8 cellular contexts compared by ENCODE assay signal in the genomic region with DNA sequence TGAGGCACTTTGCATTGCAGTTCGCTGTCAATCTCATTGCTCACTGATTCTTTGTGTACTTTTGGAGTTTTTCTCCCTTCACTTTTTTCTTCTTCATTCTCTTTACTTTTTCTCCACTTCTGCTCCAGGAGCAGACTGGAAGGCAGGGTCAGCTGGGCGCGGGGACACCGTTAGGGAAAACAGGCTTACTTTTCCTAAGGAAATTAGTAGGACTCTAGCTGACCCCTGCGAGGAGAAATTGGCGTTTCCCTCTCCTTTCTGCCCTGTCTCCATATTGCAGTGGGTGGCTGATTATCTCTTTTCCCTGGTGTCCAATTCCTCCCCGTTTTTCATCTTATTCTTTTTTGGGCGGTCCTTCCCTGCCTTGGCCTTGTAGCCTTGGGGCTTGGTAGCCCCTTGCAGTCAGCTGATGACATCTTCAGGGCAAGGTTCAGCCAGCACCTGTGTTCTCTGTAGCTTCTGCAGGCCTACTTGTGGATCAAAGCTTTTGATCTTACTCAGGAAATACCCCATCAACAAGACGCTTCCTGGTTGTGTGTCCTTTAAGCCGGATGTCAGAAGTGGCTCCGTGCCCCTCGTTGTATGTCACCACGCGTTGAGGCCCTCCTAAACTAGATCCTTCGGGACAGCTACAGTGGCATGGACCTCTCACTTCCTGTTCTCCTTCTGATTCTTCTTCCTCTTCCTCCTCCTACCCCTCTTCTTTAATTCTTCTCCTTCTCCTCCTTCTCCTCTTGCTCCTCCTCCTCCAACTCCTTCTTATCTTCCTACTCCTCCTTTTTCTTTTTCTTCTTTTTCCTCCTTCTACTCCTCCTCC. TPM values are rescaled to one million over a fixed set of nuclear protein-coding genes. Genes with fewer than 3 reads are reported as not detected.
DNase-seq lines count a peak whose midpoint lies in the region; ATAC-seq and TF ChIP-seq lines count a peak whose summit lies in the region.

No MANE protein-coding gene starts in this region.

- no peaks in the 10 kb centered on the region for H3K36me3 ChIP-seq in urinary bladder (ENCODE audit: insufficient read depth)

- H3K4me1 ChIP-seq in urinary bladder (ENCODE audit: insufficient read depth) = no peaks in the 10 kb centered on the region

- H3K9me3 Mint-ChIP-seq in WTC11 = no peaks in the 10 kb centered on the region

- peaks cover 24% of the 10 kb centered on the region for H3K4me1 Mint-ChIP-seq in WTC11

- H3K4me3 Mint-ChIP-seq in WTC11 = no peak overlapping the region

- no peaks in the 10 kb centered on the region for H3K27me3 Mint-ChIP-seq in WTC11 (ENCODE audit: low read depth)

- H3K27ac ChIP-seq in layer of hippocampus (ENCODE audit: low read depth, low read length) (peak overlapping the region; percentile 80), urinary bladder (ENCODE audit: low read depth) (peak overlapping the region; percentile 56)

- no peak overlapping the region for H3K4me3 ChIP-seq in urinary bladder (ENCODE audit: low read depth, low read length)

- peak; percentile 4 for ATAC-seq in Right ventricle myocardium superior (ENCODE audit: poor library complexity)
- no peak for ATAC-seq in Right ventricle myocardium inferior
- ATAC-seq in WTC11 = no peak
- no peak for ATAC-seq in HG03439 (IDR thresholded peaks at IDR 0.05; ENCODE audit: unreplicated experiment)
- ATAC-seq in GM21515 (IDR thresholded peaks at IDR 0.05; ENCODE audit: unreplicated experiment) = no peak

- TF ChIP-seq CTCF in WTC11 (IDR thresholded peaks at IDR 0.05) = no peak

- POLR2A ChIA-PET in WTC11 (lab: Charles Lee) = no interaction called here

- DNase-seq in Right ventricle myocardium superior = no peak
- no peak for DNase-seq in Right ventricle myocardium inferior (ENCODE audit: missing footprints)
- DNase-seq in WTC11 (ENCODE audit: low spot score) = no peak
- DNase-seq in RKO (ENCODE audit: low spot score) = no peak

- H3K36me3 Mint-ChIP-seq in WTC11 = peaks cover 2% of the 10 kb centered on the region; the same call in 1 of the 2 replicates

- intact Hi-C loops in Right ventricle myocardium superior (cut with DNase I) (no loop called here), Right ventricle myocardium inferior (cut with DNase I) (no loop called here)

- H3K27me3 ChIP-seq in layer of hippocampus (ENCODE audit: control insufficient read depth, insufficient read depth, low read length) = no peaks in the 10 kb centered on the region

- H3K27ac Mint-ChIP-seq in WTC11 = peak overlapping the region; percentile 86

- CTCF ChIA-PET in WTC11 (lab: Charles Lee) = interaction anchor here (2.4 kb wide), 1 partner anchor 213 kb away, joined by 16 read pairs; no protein-coding TSS in a partner anchor

- 67% methylated on average over 15 of the region's 15 CpGs for WGBS in urinary bladder

TF ChIP-seq in WTC11, 78 proteins besides CTCF, POLR2A, EP300 and RAD21:
- TF ChIP-seq ZNF263 (CRISPR knock-in tag; IDR thresholded peaks at IDR 0.05; ENCODE audit: low read depth) (no peak), ZNF416 (CRISPR knock-in tag; IDR thresholded peaks at IDR 0.05) (no peak), OVOL2 (CRISPR knock-in tag; IDR thresholded peaks at IDR 0.05; ENCODE audit: borderline replicate concordance) (no peak), GTF2I (CRISPR knock-in tag; conservative IDR thresholded peaks at IDR 0.05) (no peak), GABPB1 (CRISPR knock-in tag; IDR thresholded peaks at IDR 0.05) (no peak)
- TF ChIP-seq, protein P1, sequence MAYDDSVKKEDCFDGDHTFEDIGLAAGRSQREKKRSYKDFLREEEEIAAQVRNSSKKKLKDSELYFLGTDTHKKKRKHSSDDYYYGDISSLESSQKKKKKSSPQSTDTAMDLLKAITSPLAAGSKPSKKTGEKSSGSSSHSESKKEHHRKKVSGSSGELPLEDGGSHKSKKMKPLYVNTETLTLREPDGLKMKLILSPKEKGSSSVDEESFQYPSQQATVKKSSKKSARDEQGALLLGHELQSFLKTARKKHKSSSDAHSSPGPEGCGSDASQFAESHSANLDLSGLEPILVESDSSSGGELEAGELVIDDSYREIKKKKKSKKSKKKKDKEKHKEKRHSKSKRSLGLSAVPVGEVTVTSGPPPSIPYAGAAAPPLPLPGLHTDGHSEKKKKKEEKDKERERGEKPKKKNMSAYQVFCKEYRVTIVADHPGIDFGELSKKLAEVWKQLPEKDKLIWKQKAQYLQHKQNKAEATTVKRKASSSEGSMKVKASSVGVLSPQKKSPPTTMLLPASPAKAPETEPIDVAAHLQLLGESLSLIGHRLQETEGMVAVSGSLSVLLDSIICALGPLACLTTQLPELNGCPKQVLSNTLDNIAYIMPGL (CRISPR knock-in tag; IDR thresholded peaks at IDR 0.05) = no peak
- TF ChIP-seq, protein P2, sequence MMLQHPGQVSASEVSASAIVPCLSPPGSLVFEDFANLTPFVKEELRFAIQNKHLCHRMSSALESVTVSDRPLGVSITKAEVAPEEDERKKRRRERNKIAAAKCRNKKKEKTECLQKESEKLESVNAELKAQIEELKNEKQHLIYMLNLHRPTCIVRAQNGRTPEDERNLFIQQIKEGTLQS (CRISPR knock-in tag; conservative IDR thresholded peaks at IDR 0.05) = no peak
- TF ChIP-seq, protein P3, sequence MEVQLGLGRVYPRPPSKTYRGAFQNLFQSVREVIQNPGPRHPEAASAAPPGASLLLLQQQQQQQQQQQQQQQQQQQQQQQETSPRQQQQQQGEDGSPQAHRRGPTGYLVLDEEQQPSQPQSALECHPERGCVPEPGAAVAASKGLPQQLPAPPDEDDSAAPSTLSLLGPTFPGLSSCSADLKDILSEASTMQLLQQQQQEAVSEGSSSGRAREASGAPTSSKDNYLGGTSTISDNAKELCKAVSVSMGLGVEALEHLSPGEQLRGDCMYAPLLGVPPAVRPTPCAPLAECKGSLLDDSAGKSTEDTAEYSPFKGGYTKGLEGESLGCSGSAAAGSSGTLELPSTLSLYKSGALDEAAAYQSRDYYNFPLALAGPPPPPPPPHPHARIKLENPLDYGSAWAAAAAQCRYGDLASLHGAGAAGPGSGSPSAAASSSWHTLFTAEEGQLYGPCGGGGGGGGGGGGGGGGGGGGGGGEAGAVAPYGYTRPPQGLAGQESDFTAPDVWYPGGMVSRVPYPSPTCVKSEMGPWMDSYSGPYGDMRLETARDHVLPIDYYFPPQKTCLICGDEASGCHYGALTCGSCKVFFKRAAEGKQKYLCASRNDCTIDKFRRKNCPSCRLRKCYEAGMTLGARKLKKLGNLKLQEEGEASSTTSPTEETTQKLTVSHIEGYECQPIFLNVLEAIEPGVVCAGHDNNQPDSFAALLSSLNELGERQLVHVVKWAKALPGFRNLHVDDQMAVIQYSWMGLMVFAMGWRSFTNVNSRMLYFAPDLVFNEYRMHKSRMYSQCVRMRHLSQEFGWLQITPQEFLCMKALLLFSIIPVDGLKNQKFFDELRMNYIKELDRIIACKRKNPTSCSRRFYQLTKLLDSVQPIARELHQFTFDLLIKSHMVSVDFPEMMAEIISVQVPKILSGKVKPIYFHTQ (CRISPR knock-in tag; IDR thresholded peaks at IDR 0.05) = no peak
- TF ChIP-seq, protein P4, sequence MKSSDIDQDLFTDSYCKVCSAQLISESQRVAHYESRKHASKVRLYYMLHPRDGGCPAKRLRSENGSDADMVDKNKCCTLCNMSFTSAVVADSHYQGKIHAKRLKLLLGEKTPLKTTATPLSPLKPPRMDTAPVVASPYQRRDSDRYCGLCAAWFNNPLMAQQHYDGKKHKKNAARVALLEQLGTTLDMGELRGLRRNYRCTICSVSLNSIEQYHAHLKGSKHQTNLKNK (CRISPR knock-in tag; IDR thresholded peaks at IDR 0.05) = no peak
- TF ChIP-seq, protein P5, sequence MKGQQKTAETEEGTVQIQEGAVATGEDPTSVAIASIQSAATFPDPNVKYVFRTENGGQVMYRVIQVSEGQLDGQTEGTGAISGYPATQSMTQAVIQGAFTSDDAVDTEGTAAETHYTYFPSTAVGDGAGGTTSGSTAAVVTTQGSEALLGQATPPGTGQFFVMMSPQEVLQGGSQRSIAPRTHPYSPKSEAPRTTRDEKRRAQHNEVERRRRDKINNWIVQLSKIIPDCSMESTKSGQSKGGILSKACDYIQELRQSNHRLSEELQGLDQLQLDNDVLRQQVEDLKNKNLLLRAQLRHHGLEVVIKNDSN (CRISPR knock-in tag; IDR thresholded peaks at IDR 0.05) = no peak
- TF ChIP-seq, protein P6, sequence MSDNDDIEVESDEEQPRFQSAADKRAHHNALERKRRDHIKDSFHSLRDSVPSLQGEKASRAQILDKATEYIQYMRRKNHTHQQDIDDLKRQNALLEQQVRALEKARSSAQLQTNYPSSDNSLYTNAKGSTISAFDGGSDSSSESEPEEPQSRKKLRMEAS (CRISPR knock-in tag; IDR thresholded peaks at IDR 0.05) = no peak
- TF ChIP-seq, protein P7, sequence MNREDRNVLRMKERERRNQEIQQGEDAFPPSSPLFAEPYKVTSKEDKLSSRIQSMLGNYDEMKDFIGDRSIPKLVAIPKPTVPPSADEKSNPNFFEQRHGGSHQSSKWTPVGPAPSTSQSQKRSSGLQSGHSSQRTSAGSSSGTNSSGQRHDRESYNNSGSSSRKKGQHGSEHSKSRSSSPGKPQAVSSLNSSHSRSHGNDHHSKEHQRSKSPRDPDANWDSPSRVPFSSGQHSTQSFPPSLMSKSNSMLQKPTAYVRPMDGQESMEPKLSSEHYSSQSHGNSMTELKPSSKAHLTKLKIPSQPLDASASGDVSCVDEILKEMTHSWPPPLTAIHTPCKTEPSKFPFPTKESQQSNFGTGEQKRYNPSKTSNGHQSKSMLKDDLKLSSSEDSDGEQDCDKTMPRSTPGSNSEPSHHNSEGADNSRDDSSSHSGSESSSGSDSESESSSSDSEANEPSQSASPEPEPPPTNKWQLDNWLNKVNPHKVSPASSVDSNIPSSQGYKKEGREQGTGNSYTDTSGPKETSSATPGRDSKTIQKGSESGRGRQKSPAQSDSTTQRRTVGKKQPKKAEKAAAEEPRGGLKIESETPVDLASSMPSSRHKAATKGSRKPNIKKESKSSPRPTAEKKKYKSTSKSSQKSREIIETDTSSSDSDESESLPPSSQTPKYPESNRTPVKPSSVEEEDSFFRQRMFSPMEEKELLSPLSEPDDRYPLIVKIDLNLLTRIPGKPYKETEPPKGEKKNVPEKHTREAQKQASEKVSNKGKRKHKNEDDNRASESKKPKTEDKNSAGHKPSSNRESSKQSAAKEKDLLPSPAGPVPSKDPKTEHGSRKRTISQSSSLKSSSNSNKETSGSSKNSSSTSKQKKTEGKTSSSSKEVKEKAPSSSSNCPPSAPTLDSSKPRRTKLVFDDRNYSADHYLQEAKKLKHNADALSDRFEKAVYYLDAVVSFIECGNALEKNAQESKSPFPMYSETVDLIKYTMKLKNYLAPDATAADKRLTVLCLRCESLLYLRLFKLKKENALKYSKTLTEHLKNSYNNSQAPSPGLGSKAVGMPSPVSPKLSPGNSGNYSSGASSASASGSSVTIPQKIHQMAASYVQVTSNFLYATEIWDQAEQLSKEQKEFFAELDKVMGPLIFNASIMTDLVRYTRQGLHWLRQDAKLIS (CRISPR knock-in tag; IDR thresholded peaks at IDR 0.05; ENCODE audit: borderline replicate concordance) = no peak

RNA-seq across cellular contexts. Expression of a gene that starts 36.1 kb away (rescaled TPM):
- total RNA-seq in Right ventricle myocardium superior (22.3 TPM), Right ventricle myocardium inferior (21.4 TPM), WTC11 (2021) (44.7 to 62.0 TPM (median 59.5 TPM) in 3 replicates), urinary bladder (9.3 TPM)
- polyA plus RNA-seq in urinary bladder = 40.0 TPM
